In the genomic region with DNA sequence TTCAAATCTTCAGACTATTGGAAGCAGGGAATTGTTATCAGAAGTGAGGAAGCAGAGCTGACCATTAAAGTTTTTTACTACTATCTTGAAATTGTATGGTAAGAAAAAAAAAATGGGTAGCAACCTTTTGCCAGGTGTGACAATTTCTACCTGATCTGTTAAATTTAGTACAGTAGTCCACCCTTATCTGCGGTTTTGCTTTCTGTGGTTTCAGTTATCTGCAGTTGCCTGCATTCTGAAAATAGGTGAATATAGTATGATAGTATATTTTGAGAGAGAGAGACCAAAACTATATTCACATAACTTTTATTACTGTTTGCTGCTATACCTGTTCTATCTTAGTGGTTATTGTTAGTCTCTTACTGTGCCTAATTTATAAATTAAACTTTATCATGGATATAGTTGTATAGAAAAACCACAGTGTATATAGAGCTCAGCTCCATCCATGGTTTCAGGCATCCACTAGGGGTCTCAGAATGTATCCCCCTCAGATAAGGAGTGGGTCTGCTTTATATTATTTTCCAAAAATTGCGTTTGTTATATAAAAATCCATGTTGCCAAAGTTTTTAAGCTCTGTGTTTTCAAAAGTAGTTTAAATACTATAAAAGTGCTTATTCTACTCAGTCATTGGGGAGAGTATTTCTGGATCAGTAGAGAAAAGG, we compare ENCODE assay signal across 24 cellular contexts.
DNase-seq lines count a peak whose midpoint lies in the region; ATAC-seq and TF ChIP-seq lines count a peak whose summit lies in the region.
"Had no signal": no experiment of that assay in that cellular context is flagged by ENCODE, and none has a peak within 500 bp of the region (broad histone marks: within the 10 kb centered on the region; RNA-seq: fewer than 3 reads in every experiment).

No MANE protein-coding gene starts in this region.

- H3K4me3 ChIP-seq in ovary (no peak overlapping the region), brain microvascular endothelial cell (ENCODE audit: low read depth, low read length) (no peak overlapping the region), H7 (ENCODE audit: insufficient read depth, low read depth, low read length) (no peak overlapping the region)
- H3K4me3 ChIP-seq: lung, psoas muscle, skin epidermis had no signal

- H3K36me3 ChIP-seq in ovary (no peaks in the 10 kb centered on the region), brain microvascular endothelial cell (replicated peaks) (no peaks in the 10 kb centered on the region), H7 (replicated peaks; ENCODE audit: control insufficient read depth, insufficient read depth, low read length) (no peaks in the 10 kb centered on the region)

- in situ Hi-C loops in brain microvascular endothelial cell (cut with HindIII; ENCODE audit: low pct_ligation_motif_present, low sequenced_read_pairs): no loop called here

- H3K27me3 Mint-ChIP-seq in osteocyte (ENCODE audit: unreplicated experiment): peaks cover 27% of the 10 kb centered on the region

- TF ChIP-seq CTCF in RWPE1 (conservative IDR thresholded peaks at IDR 0.05; ENCODE audit: low read depth) (no peak), osteocyte (IDR thresholded peaks at IDR 0.05) (no peak), ovary (IDR thresholded peaks at IDR 0.05) (no peak), brain microvascular endothelial cell (IDR thresholded peaks at IDR 0.05; ENCODE audit: low read depth, low read length, missing control alignments) (no peak)

- H3K9me3 Mint-ChIP-seq in osteocyte (ENCODE audit: unreplicated experiment): no peaks in the 10 kb centered on the region
- H3K9me3 Mint-ChIP-seq: CD4-positive, alpha-beta T cell had no signal

- peaks cover 60% of the 10 kb centered on the region for H3K4me1 Mint-ChIP-seq in osteocyte (ENCODE audit: unreplicated experiment)

- H3K27me3 ChIP-seq in ovary: no peaks in the 10 kb centered on the region
- no peaks in the 10 kb centered on the region for H3K27me3 ChIP-seq in brain microvascular endothelial cell (replicated peaks)
- no peaks in the 10 kb centered on the region for H3K27me3 ChIP-seq in H7 (ENCODE audit: control insufficient read depth, insufficient read depth, low read length)

- ATAC-seq in GM19395 (IDR thresholded peaks at IDR 0.05; ENCODE audit: unreplicated experiment) (peak; percentile 65), HG02885 (IDR thresholded peaks at IDR 0.05; ENCODE audit: poor library complexity, unreplicated experiment) (peak; percentile 84), GM21717 (IDR thresholded peaks at IDR 0.05; ENCODE audit: unreplicated experiment) (no peak)
- ATAC-seq: HCT116, psoas muscle had no signal

- POLR2A ChIA-PET in RWPE1 (lab: Yijun Ruan, JAX; ENCODE audit: low non-redundant PET): no interaction called here

- no peak for TF ChIP-seq POLR2A in ovary (IDR thresholded peaks at IDR 0.05)

- TF ChIP-seq EP300 in ovary (IDR thresholded peaks at IDR 0.05): no peak

- H3K27ac ChIP-seq in RWPE1 (peak overlapping the region; percentile 59; the same call in 1 of the 2 replicates), ovary (no peak overlapping the region), brain microvascular endothelial cell (no peak overlapping the region)
- H3K27ac ChIP-seq: psoas muscle, skin epidermis, WERI-Rb-1 had no signal

- H3K4me1 ChIP-seq in ovary (ENCODE audit: insufficient read depth): no peaks in the 10 kb centered on the region

- no peaks in the 10 kb centered on the region for H3K9me3 ChIP-seq in ovary
- H3K9me3 ChIP-seq: psoas muscle had no signal

- DNase-seq in RWPE1 (ENCODE audit: low spot score) (no peak), osteocyte (ENCODE audit: extremely low spot score, unreplicated experiment) (no peak), ovary (no peak), brain microvascular endothelial cell (no peak), H7 (no peak)
- DNase-seq: activated naive CD4-positive, alpha-beta T cell treated with anti-CD3 and anti-CD28 coated beads, Interleukin-2, amount 50 U/mL, for 16 hours; CD4-positive, alpha-beta T cell; central memory CD4-positive, alpha-beta T cell; dermis blood vessel endothelial cell; kidney; NCI-H1436 treated with DMSO at 0.1 percent for 48 hours; NCI-H524; psoas muscle; T-helper 9 cell; trophoblast cell; WERI-Rb-1 had no signal

- WGBS in ovary, 3 donors: 80 to 85% (median 81%) methylated on average over 2 of the region's 2 CpGs

- H3K27ac Mint-ChIP-seq in osteocyte (ENCODE audit: unreplicated experiment): peak overlapping the region; percentile 66
- H3K27ac Mint-ChIP-seq: activated T-helper 1 cell treated with anti-CD3 and anti-CD28 coated beads, Interleukin-12 subunit alpha, Interleukin-12 subunit beta, Interleukin-2, Interleukin-4 antibody, amounts not matched to agents 30 ng/mL and 10 ng/mL and 1 ng/mL, durations not matched to agents 14 hours and 24 hours and 36 hours; CD4-positive, alpha-beta T cell had no signal

- H3K36me3 Mint-ChIP-seq in osteocyte (ENCODE audit: unreplicated experiment): peaks cover 9% of the 10 kb centered on the region

- intact Hi-C loops in ovary (cut with DNase I): no loop called here

- CTCF ChIA-PET in RWPE1 (lab: Yijun Ruan, JAX): interaction anchor here (0.8 kb wide), 1 partner anchor 571 kb away, joined by 3 read pairs; no protein-coding TSS in a partner anchor

- H3K4me3 Mint-ChIP-seq in osteocyte (ENCODE audit: unreplicated experiment): no peak overlapping the region
- H3K4me3 Mint-ChIP-seq: activated T-helper 1 cell treated with anti-CD3 and anti-CD28 coated beads, Interleukin-12 subunit alpha, Interleukin-12 subunit beta, Interleukin-2, Interleukin-4 antibody, amounts not matched to agents 30 ng/mL and 10 ng/mL and 1 ng/mL, durations not matched to agents 14 hours and 24 hours and 36 hours; CD4-positive, alpha-beta T cell; neural crest cell had no signal
